Comparison of ENCODE assay signal across 1 cellular context in genomic region chr6:105600342-105601293, GRCh38.
A peak's percentile ranks its signal among the peaks of the same experiment; 100 is the strongest.
TF ChIP-seq lines count a peak whose summit lies in the region.

No MANE protein-coding gene starts in this region.

TF ChIP-seq in K562, 482 proteins besides CTCF, POLR2A, EP300 and RAD21 (continued from another document):
- 0 out of 4 replicates have a peak, but pooled peaks of 1 of the 2 experiments have one; percentile 15 for TF ChIP-seq MAZ (CRISPR knock-in tag; conservative IDR thresholded peaks at IDR 0.05 in 1 of 2, IDR thresholded peaks at IDR 0.05 in 1 of 2)
- TF ChIP-seq, protein P1, sequence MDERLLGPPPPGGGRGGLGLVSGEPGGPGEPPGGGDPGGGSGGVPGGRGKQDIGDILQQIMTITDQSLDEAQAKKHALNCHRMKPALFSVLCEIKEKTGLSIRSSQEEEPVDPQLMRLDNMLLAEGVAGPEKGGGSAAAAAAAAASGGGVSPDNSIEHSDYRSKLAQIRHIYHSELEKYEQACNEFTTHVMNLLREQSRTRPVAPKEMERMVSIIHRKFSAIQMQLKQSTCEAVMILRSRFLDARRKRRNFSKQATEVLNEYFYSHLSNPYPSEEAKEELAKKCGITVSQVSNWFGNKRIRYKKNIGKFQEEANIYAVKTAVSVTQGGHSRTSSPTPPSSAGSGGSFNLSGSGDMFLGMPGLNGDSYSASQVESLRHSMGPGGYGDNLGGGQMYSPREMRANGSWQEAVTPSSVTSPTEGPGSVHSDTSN (CRISPR knock-in tag; IDR thresholded peaks at IDR 0.05; ENCODE audit: low read depth) = no peak
- TF ChIP-seq, protein P1 (tag; conservative IDR thresholded peaks at IDR 0.05; ENCODE audit: low read depth) = peak; percentile 44; the same call in 1 of the 2 replicates
- TF ChIP-seq, protein P2, sequence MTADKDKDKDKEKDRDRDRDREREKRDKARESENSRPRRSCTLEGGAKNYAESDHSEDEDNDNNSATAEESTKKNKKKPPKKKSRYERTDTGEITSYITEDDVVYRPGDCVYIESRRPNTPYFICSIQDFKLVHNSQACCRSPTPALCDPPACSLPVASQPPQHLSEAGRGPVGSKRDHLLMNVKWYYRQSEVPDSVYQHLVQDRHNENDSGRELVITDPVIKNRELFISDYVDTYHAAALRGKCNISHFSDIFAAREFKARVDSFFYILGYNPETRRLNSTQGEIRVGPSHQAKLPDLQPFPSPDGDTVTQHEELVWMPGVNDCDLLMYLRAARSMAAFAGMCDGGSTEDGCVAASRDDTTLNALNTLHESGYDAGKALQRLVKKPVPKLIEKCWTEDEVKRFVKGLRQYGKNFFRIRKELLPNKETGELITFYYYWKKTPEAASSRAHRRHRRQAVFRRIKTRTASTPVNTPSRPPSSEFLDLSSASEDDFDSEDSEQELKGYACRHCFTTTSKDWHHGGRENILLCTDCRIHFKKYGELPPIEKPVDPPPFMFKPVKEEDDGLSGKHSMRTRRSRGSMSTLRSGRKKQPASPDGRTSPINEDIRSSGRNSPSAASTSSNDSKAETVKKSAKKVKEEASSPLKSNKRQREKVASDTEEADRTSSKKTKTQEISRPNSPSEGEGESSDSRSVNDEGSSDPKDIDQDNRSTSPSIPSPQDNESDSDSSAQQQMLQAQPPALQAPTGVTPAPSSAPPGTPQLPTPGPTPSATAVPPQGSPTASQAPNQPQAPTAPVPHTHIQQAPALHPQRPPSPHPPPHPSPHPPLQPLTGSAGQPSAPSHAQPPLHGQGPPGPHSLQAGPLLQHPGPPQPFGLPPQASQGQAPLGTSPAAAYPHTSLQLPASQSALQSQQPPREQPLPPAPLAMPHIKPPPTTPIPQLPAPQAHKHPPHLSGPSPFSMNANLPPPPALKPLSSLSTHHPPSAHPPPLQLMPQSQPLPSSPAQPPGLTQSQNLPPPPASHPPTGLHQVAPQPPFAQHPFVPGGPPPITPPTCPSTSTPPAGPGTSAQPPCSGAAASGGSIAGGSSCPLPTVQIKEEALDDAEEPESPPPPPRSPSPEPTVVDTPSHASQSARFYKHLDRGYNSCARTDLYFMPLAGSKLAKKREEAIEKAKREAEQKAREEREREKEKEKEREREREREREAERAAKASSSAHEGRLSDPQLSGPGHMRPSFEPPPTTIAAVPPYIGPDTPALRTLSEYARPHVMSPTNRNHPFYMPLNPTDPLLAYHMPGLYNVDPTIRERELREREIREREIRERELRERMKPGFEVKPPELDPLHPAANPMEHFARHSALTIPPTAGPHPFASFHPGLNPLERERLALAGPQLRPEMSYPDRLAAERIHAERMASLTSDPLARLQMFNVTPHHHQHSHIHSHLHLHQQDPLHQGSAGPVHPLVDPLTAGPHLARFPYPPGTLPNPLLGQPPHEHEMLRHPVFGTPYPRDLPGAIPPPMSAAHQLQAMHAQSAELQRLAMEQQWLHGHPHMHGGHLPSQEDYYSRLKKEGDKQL (CRISPR knock-in tag; IDR thresholded peaks at IDR 0.05; ENCODE audit: borderline replicate concordance) = no peak
TF ChIP-seq in K562: peak in this region for 5.
